8 cellular contexts compared by ENCODE assay signal in the genomic region with DNA sequence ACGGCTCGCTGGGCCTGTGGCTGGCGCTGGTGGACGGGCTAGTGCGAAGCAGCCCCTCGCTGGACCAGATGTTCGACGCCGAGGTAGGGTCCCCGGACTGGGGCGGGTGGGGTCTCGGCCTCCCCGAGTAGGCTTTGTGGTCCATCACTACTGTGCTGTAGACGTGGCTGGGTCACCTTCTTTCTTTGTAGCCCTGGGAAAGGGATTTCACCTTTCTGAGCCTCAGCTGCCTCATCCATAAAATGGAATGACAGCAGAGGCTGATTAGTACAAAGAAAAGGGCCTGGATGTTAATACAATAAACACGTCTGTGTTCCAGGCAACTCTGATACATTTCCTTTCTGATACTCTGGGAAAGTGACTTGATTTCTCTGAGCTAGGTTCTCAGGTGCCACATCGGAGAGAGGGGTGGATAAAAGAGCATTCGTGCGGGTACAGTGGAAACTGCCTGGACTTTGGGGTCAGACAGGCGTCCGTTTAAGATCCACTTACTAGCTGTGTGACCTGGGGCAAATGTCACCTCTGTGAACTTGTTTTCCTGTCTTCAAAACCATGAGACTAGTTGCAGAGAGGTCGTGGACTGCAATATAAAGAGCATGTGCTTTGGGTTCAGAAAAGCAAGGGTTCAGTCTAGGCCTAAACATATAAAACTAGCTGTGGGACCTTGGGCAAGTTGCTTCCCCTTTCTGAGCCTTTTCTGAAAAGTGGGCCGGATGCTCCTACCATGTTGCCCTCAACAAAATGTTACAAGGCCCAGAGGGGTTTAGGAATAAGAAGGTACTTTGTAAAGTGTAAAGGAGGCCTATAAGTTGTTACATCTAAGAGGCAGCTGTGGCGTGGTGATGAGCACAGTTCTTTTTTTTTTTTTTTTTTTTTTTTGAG. TPM values are rescaled to one million over a fixed set of nuclear protein-coding genes. Genes with fewer than 3 reads are reported as not detected.
DNase-seq lines count a peak whose midpoint lies in the region; TF ChIP-seq lines count a peak whose summit lies in the region.

No MANE protein-coding gene starts in this region.

- H3K4me3 ChIP-seq in Loucy (ENCODE audit: low read length, poor library complexity, severe bottlenecking) (peak overlapping the region; percentile 91), colonic mucosa (peak overlapping the region; percentile 59)

- H3K9me3 Mint-ChIP-seq in CD14-positive monocyte, result peaks cover 0 to 3% (median 0%) of the 10 kb centered on the region in 7 donors
- H3K9me3 Mint-ChIP-seq in nephron, result no peaks in the 10 kb centered on the region

- H3K9me3 ChIP-seq in Loucy (ENCODE audit: insufficient read depth, low read depth, low read length), result no peaks in the 10 kb centered on the region
- no peaks in the 10 kb centered on the region for H3K9me3 ChIP-seq in colonic mucosa

- H3K27me3 Mint-ChIP-seq in CD14-positive monocyte (ENCODE audit: low read depth in 3 of 3) (peaks cover 0 to 2% (median 0%) of the 10 kb centered on the region in 3 donors), nephron (ENCODE audit: low read depth) (no peaks in the 10 kb centered on the region)

- peak overlapping the region; percentile 83 for H3K27ac ChIP-seq in colonic mucosa

- H3K36me3 Mint-ChIP-seq in CD14-positive monocyte, result peaks cover 32 to 33% of the 10 kb centered on the region in 2 donors
- peaks cover 28% of the 10 kb centered on the region for H3K36me3 Mint-ChIP-seq in nephron (ENCODE audit: low read depth)

- TF ChIP-seq CTCF in CD14-positive monocyte (IDR thresholded peaks at IDR 0.05), result no peak
- TF ChIP-seq CTCF in Loucy (conservative IDR thresholded peaks at IDR 0.05; ENCODE audit: low read length), result no peak
- TF ChIP-seq CTCF in colonic mucosa (IDR thresholded peaks at IDR 0.05), result no peak
- TF ChIP-seq CTCF in nephron (IDR thresholded peaks at IDR 0.05; ENCODE audit: unreplicated experiment in 3 of 3), result no peak

- peak overlapping the region; percentile 94 for H3K4me2 ChIP-seq in Loucy (ENCODE audit: low read depth, low read length, poor library complexity, severe bottlenecking)

- DNase-seq in CD14-positive monocyte (ENCODE audit: low spot score), result no peak
- DNase-seq in colonic mucosa, result peak; percentile 19
- DNase-seq in KBM-7, result no peak
- no peak for DNase-seq in EL
- no peak for DNase-seq in GM03348 (ENCODE audit: low spot score)
- no peak for DNase-seq in amygdala (lab: John Stamatoyannopoulos, UW)

- peaks cover 62% of the 10 kb centered on the region for H3K4me1 Mint-ChIP-seq in CD14-positive monocyte
- H3K4me1 Mint-ChIP-seq in nephron, result peaks cover 18% of the 10 kb centered on the region

- H2AFZ ChIP-seq in Loucy (ENCODE audit: low read length), result peak overlapping the region; percentile 90; the same call in 1 of the 2 replicates

- in situ Hi-C loops in KBM-7 (cut with MboI; ENCODE audit: low pct_unique_long_range_greater_than_20kb, low sequenced_read_pairs), result no loop called here

- H3K27me3 ChIP-seq in Loucy (ENCODE audit: insufficient read depth, low read length, poor library complexity, severe bottlenecking) (no peaks in the 10 kb centered on the region), colonic mucosa (no peaks in the 10 kb centered on the region)

- no peaks in the 10 kb centered on the region for H3K9me2 ChIP-seq in Loucy (replicated peaks; ENCODE audit: low read depth, low read length)

- H3K79me2 ChIP-seq in Loucy (ENCODE audit: insufficient read depth, low read length), result peaks cover 16% of the 10 kb centered on the region

- peaks cover 6% of the 10 kb centered on the region; the same call in 1 of the 2 replicates for H3F3A ChIP-seq in Loucy (ENCODE audit: low read depth)

- peak overlapping the region; percentile 99 to 100 (median 100) for H3K27ac Mint-ChIP-seq in CD14-positive monocyte
- peak overlapping the region; percentile 88 to 99 (median 89) for H3K27ac Mint-ChIP-seq in nephron

- peak overlapping the region; percentile 75 for H3K9ac ChIP-seq in Loucy (ENCODE audit: low read depth, low read length, poor library complexity, severe bottlenecking)
- H3K9ac ChIP-seq in colonic mucosa (ENCODE audit: low read depth in 2 of 2, low read length in 2 of 2), result peak overlapping the region; percentile 83 to 86

- intact Hi-C loops in CD14-positive monocyte (cut with micrococcal nuclease), result loop anchor here in 1 of 2 donors (5.0 kb wide), 1 partner anchor 42 kb away; no protein-coding TSS in a partner anchor
- intact Hi-C loops in colonic mucosa (cut with DNase I), result no loop called here

- H4K20me1 ChIP-seq in Loucy (ENCODE audit: insufficient read depth, low read length, poor library complexity, severe bottlenecking), result peaks cover 6% of the 10 kb centered on the region

- peak overlapping the region; percentile 95 to 99 for H3K4me3 Mint-ChIP-seq in CD14-positive monocyte
- H3K4me3 Mint-ChIP-seq in nephron, result peak overlapping the region; percentile 92 to 95 (median 92)

- H3K36me3 ChIP-seq in Loucy (ENCODE audit: insufficient read depth, low read length), result no peaks in the 10 kb centered on the region; the same call in 1 of the 2 replicates
- no peaks in the 10 kb centered on the region for H3K36me3 ChIP-seq in colonic mucosa

- H3K4me1 ChIP-seq in Loucy (ENCODE audit: insufficient read depth, low read length, poor library complexity, severe bottlenecking), result peaks cover 39% of the 10 kb centered on the region
- H3K4me1 ChIP-seq in colonic mucosa, result peaks cover 6% of the 10 kb centered on the region

RNA-seq across cellular contexts. Expression of gene SYS1, which starts 0.9 kb away (rescaled TPM):
- polyA plus RNA-seq in CD14-positive monocyte, result 10 to 100 TPM; 22.1 to 23.1 TPM
- 10 to 100 TPM; 24.4 to 27.7 TPM for total RNA-seq in colonic mucosa

RNA-seq across cellular contexts. Expression of gene TP53TG5, which starts 14.3 kb away (rescaled TPM):
- under 1 TPM in 1 of 2 donors, not detected in 1; 0.11 TPM for polyA plus RNA-seq in CD14-positive monocyte
- total RNA-seq in colonic mucosa, result 1 to 10 TPM in 1 of 2 donors, under 1 TPM in 1; 0.40 to 1.0 TPM

RNA-seq across cellular contexts. Expression of gene SDC4, which starts 15.6 kb away (rescaled TPM):
- 1 to 10 TPM; 1.6 to 1.9 TPM for polyA plus RNA-seq in CD14-positive monocyte
- 100 to 1,000 TPM in 1 of 2 donors, 10 to 100 TPM in 1; 70.9 to 146 TPM for total RNA-seq in colonic mucosa

RNA-seq across cellular contexts. Expression of gene DBNDD2, which starts 44.2 kb away (rescaled TPM):
- polyA plus RNA-seq in CD14-positive monocyte, result 10 to 100 TPM; 15.6 to 21.9 TPM
- total RNA-seq in colonic mucosa, result 100 to 1,000 TPM; 109 to 131 TPM

RNA-seq across cellular contexts. Expression of gene PIGT, which starts 52.1 kb away (rescaled TPM):
- 10 to 100 TPM; 59.7 to 87.6 TPM for polyA plus RNA-seq in CD14-positive monocyte
- 100 to 1,000 TPM; 129 to 140 TPM for total RNA-seq in colonic mucosa
